8 cellular contexts compared by ENCODE assay signal in the genomic region with DNA sequence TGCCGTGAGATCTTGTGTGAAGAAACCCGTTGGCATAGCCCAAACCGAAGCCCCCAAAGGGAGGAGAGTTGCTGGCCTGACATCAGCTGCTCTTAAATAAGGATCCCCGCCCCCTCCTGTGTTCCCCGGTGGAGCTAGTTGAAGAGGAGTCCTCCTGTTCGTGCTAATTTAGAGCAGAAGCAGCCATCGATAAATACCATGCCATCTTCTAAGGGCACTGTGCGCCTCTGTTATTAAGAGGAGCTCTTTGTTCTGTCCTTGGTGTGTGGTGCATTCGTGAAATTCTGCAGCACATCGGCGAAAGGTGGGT. TPM values are rescaled to one million over a fixed set of nuclear protein-coding genes. Genes with fewer than 3 reads are reported as not detected.
DNase-seq lines count a peak whose midpoint lies in the region; ATAC-seq lines count a peak whose summit lies in the region.

No MANE protein-coding gene starts in this region.

- H3K36me3 ChIP-seq in endocrine pancreas (ENCODE audit: control insufficient read depth, insufficient read depth, low read length), result no peaks in the 10 kb centered on the region
- no peaks in the 10 kb centered on the region for H3K36me3 ChIP-seq in muscle layer of duodenum (ENCODE audit: control insufficient read depth in 1 of 2, insufficient read depth in 2 of 2, low read length in 2 of 2)

- H3K4me1 ChIP-seq in endocrine pancreas (ENCODE audit: control insufficient read depth, insufficient read depth, low read length), result peaks cover 17% of the 10 kb centered on the region
- peaks cover 13 to 34% of the 10 kb centered on the region in 2 donors for H3K4me1 ChIP-seq in muscle layer of duodenum (ENCODE audit: control insufficient read depth in 1 of 2, insufficient read depth in 2 of 2, low read length in 2 of 2)

- H3K4me3 ChIP-seq in endocrine pancreas (ENCODE audit: control insufficient read depth, insufficient read depth, low read length) (peak overlapping the region; percentile 81), muscle layer of duodenum (ENCODE audit: low read depth in 1 of 2, low read length in 2 of 2) (peak overlapping the region; percentile 91 to 99)

- in situ Hi-C loops in SK-MEL-5 (cut with HindIII; ENCODE audit: low pct_unique_long_range_greater_than_20kb, low sequenced_read_pairs), result no loop called here

- H3K9me3 ChIP-seq in endocrine pancreas (ENCODE audit: control insufficient read depth, low read length) (peaks cover 4% of the 10 kb centered on the region), muscle layer of duodenum (ENCODE audit: control insufficient read depth in 1 of 2, low read length in 2 of 2) (peaks cover 0 to 6% of the 10 kb centered on the region in 2 donors)

- peak; percentile 8 for ATAC-seq in HG03103 (IDR thresholded peaks at IDR 0.05; ENCODE audit: low read depth, unreplicated experiment)

- peak in 2 of 3 experiments; percentile 0 to 26 for DNase-seq in stimulated activated CD4-positive, alpha-beta T cell treated with anti-CD3 and anti-CD28 coated beads, TNF-alpha, amount 100 ng/mL, for 24 hours (ENCODE audit: low read depth in 3 of 3)
- DNase-seq in stimulated activated CD4-positive, alpha-beta T cell treated with anti-CD3 and anti-CD28 coated beads, Interleukin-4, amount 100 ng/mL, for 4 hours, result no peak
- DNase-seq in SK-MEL-5 (ENCODE audit: low read depth, low spot score) (peak; percentile 57), pons (ENCODE audit: low spot score) (no peak), glomerular visceral epithelial cell (ENCODE audit: extremely low spot score) (no peak)

- peak overlapping the region; percentile 95 for H3K9ac ChIP-seq in endocrine pancreas (ENCODE audit: control insufficient read depth, insufficient read depth, low read length)

- no peaks in the 10 kb centered on the region for H3K27me3 ChIP-seq in endocrine pancreas (ENCODE audit: control insufficient read depth, insufficient read depth, low read length)
- H3K27me3 ChIP-seq in muscle layer of duodenum (ENCODE audit: low read depth, low read length), result no peaks in the 10 kb centered on the region

- H3K27ac ChIP-seq in muscle layer of duodenum (ENCODE audit: low read length), result peak overlapping the region; percentile 87

RNA-seq across cellular contexts. Expression of gene KLHL7, which starts 0.9 kb away (rescaled TPM):
- 44.3 and 60.7 TPM in 2 replicates for total RNA-seq in SK-MEL-5 (2014; rRNA removed; shearing (Covaris generic))
- polyA plus RNA-seq in SK-MEL-5 (2015; cell fraction: cytosol; rRNA removed), result 51.8 and 53.2 TPM in 2 replicates
- 22.4 and 23.5 TPM in 2 replicates for polyA plus RNA-seq in SK-MEL-5 (2015; cell fraction: nucleus; rRNA removed)

Comparison
In these comparisons a context has a peak if more than half of its experiments do, and no peak if none do; other contexts are left out.
1. DNase-seq: peak in stimulated activated CD4-positive, alpha-beta T cell treated with anti-CD3 and anti-CD28 coated beads, TNF-alpha, amount 100 ng/mL, for 24 hours (2 of 3) and SK-MEL-5 (single experiment); none in stimulated activated CD4-positive, alpha-beta T cell treated with anti-CD3 and anti-CD28 coated beads, Interleukin-4, amount 100 ng/mL, for 4 hours (0 of 2), pons (single experiment) and glomerular visceral epithelial cell (single experiment).